Comparison of ENCODE assay signal across 18 cellular contexts in the genomic region with DNA sequence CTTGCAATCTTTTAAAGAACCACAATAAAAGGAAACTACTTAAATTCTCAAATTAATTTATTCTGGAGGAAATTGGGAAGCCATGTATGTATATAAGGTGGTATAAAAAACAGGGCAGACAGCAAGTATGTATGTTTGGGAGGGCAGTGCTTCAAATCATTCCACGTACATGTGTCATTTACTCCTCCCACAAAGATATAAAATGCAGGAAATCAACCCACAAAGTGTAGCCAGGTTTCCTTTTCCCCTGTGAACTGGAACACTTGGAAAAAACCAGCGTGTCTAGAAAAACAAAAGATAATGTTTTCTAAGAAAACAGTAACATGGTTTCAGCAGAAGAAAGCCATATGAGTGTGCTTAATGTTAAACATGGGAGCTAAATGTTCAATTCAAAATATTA.
"Had no signal": no experiment of that assay in that cellular context is flagged by ENCODE, and none has a peak within 500 bp of the region (broad histone marks: within the 10 kb centered on the region; RNA-seq: fewer than 3 reads in every experiment).

No MANE protein-coding gene starts in this region.

- H3K27ac ChIP-seq: dorsolateral prefrontal cortex, hepatocyte, psoas muscle, stomach, testis, upper lobe of left lung had no signal

- H3K27ac Mint-ChIP-seq: activated CD4-positive, alpha-beta T cell treated with anti-CD3 and anti-CD28 coated beads, Interleukin-2, amount 10 ng/mL, durations not matched to agents 7 days and 5 days; activated naive CD4-positive, alpha-beta T cell treated with anti-CD3 and anti-CD28 coated beads, Interleukin-2, amount 50 U/mL, for 24 hours; activated T-helper 1 cell treated with anti-CD3 and anti-CD28 coated beads, Interleukin-12 subunit alpha, Interleukin-12 subunit beta, Interleukin-2, Interleukin-4 antibody, amounts not matched to agents 30 ng/mL and 10 ng/mL and 1 ng/mL, durations not matched to agents 14 hours and 24 hours and 36 hours; natural killer cell had no signal

- H3K27me3 ChIP-seq: hepatocyte, stomach, testis, upper lobe of left lung had no signal

- H3K79me2 ChIP-seq: hepatocyte had no signal

- ATAC-seq: left ventricle myocardium superior, natural killer cell, psoas muscle, sciatic nerve had no signal

- DNase-seq: activated CD4-positive, alpha-beta T cell treated with anti-CD3 and anti-CD28 coated beads, Interleukin-2, amount 10 ng/mL, durations not matched to agents 7 days and 5 days; activated CD8-positive, alpha-beta memory T cell treated with anti-CD3 and anti-CD28 coated beads for 24 hours; dorsolateral prefrontal cortex; islet precursor cell; left ventricle myocardium superior; mesenchymal stem cell; natural killer cell; nucleus accumbens; psoas muscle; stimulated activated CD4-positive, alpha-beta T cell treated with anti-CD3 and anti-CD28 coated beads, Interleukin-1b, Interleukin-23, amount 100 ng/mL, for 48 hours; stomach; T-helper 9 cell; testis; upper lobe of left lung had no signal

- H3K4me1 ChIP-seq: psoas muscle, stomach, testis, upper lobe of left lung had no signal

- H3K4me1 Mint-ChIP-seq: activated CD4-positive, alpha-beta T cell treated with anti-CD3 and anti-CD28 coated beads, Interleukin-2, amount 10 ng/mL, durations not matched to agents 7 days and 5 days; activated naive CD4-positive, alpha-beta T cell treated with anti-CD3 and anti-CD28 coated beads, Interleukin-2, amount 50 U/mL, for 24 hours; natural killer cell had no signal

- H3K4me2 ChIP-seq: hepatocyte had no signal

- H3K9me3 ChIP-seq: psoas muscle, stomach, testis, upper lobe of left lung had no signal

- H3K4me3 ChIP-seq: dorsolateral prefrontal cortex, hepatocyte, psoas muscle, stomach, testis, upper lobe of left lung had no signal

- H2AFZ ChIP-seq: hepatocyte had no signal

- H3K36me3 Mint-ChIP-seq: activated naive CD4-positive, alpha-beta T cell treated with anti-CD3 and anti-CD28 coated beads, Interleukin-2, amount 50 U/mL, for 24 hours; natural killer cell had no signal

- H3K4me3 Mint-ChIP-seq: activated CD4-positive, alpha-beta T cell treated with anti-CD3 and anti-CD28 coated beads, Interleukin-2, amount 10 ng/mL, durations not matched to agents 7 days and 5 days; activated naive CD4-positive, alpha-beta T cell treated with anti-CD3 and anti-CD28 coated beads, Interleukin-2, amount 50 U/mL, for 24 hours; activated T-helper 1 cell treated with anti-CD3 and anti-CD28 coated beads, Interleukin-12 subunit alpha, Interleukin-12 subunit beta, Interleukin-2, Interleukin-4 antibody, amounts not matched to agents 30 ng/mL and 10 ng/mL and 1 ng/mL, durations not matched to agents 14 hours and 24 hours and 36 hours; natural killer cell had no signal

- H3K27me3 Mint-ChIP-seq: activated CD4-positive, alpha-beta T cell treated with anti-CD3 and anti-CD28 coated beads, Interleukin-2, amount 10 ng/mL, durations not matched to agents 7 days and 5 days; activated naive CD4-positive, alpha-beta T cell treated with anti-CD3 and anti-CD28 coated beads, Interleukin-2, amount 50 U/mL, for 24 hours had no signal

- H3K36me3 ChIP-seq: stomach, upper lobe of left lung had no signal

- H3K9me3 Mint-ChIP-seq: activated CD4-positive, alpha-beta T cell treated with anti-CD3 and anti-CD28 coated beads, Interleukin-2, amount 10 ng/mL, durations not matched to agents 7 days and 5 days; activated T-helper 1 cell treated with anti-CD3 and anti-CD28 coated beads, Interleukin-12 subunit alpha, Interleukin-12 subunit beta, Interleukin-2, Interleukin-4 antibody, amounts not matched to agents 30 ng/mL and 10 ng/mL and 1 ng/mL, durations not matched to agents 14 hours and 24 hours and 36 hours had no signal
